9 cellular contexts compared by ENCODE assay signal in the genomic region with DNA sequence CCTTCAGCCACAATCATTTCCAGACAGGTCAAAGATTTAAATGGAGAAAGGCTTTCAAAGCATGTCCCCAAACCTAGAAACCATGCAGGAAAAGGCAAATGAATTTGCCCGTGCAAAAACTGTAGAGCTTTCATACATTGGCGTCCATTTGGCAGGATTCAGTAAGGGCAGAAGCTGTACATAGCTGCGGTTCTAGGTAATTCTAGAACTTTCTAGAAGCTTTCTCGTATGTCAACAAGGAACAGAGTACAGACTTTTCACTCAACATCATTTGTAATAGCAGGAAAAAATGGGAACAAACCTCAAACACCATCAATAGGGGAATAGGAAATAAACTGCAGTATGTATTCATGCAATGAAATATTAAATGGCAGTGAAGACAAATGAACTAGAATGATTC. TPM values are rescaled to one million over a fixed set of nuclear protein-coding genes. Genes with fewer than 3 reads are reported as not detected.
A peak's percentile ranks its signal among the peaks of the same experiment; 100 is the strongest.
DNase-seq lines count a peak whose midpoint lies in the region; ATAC-seq and TF ChIP-seq lines count a peak whose summit lies in the region.
"Had no signal": no experiment of that assay in that cellular context is flagged by ENCODE, and none has a peak within 500 bp of the region (broad histone marks: within the 10 kb centered on the region; RNA-seq: fewer than 3 reads in every experiment).

No MANE protein-coding gene starts in this region.

- peak overlapping the region; percentile 98; the same call in 1 of the 2 replicates for H3K4me2 ChIP-seq in BLaER1

- intact Hi-C loops in CD8-positive, alpha-beta T cell (cut with DNase I, micrococcal nuclease): no loop called here
- intact Hi-C loops in naive thymus-derived CD4-positive, alpha-beta T cell (cut with micrococcal nuclease): no loop called here

- POLR2A ChIA-PET in CD8-positive, alpha-beta T cell (lab: Charles Lee): interaction anchor here (0.9 to 2.9 kb wide), 5 partner anchors 10 to 91 kb away, joined by 3 to 12 read pairs (median 4); a partner anchor contains a TSS
- POLR2A ChIA-PET in naive thymus-derived CD4-positive, alpha-beta T cell (lab: Charles Lee): interaction anchor here (0.7 to 3.8 kb wide), 6 partner anchors 10 to 91 kb away, joined by 3 to 39 read pairs (median 14); a partner anchor contains a TSS

- DNase-seq in CD8-positive, alpha-beta T cell: no peak
- no peak for DNase-seq in naive thymus-derived CD4-positive, alpha-beta T cell
- no peak for DNase-seq in islet precursor cell
- no peak for DNase-seq in NCI-H1694 (lab: John Stamatoyannopoulos, UW)
- no peak for DNase-seq in cerebellar cortex (ENCODE audit: low spot score)
- DNase-seq: foreskin keratinocyte had no signal

- no peaks in the 10 kb centered on the region for H3K27me3 Mint-ChIP-seq in CD8-positive, alpha-beta T cell (ENCODE audit: low read depth)
- H3K27me3 Mint-ChIP-seq in activated naive CD8-positive, alpha-beta T cell: no peaks in the 10 kb centered on the region
- H3K27me3 Mint-ChIP-seq in naive thymus-derived CD4-positive, alpha-beta T cell: no peaks in the 10 kb centered on the region

- CTCF ChIA-PET in CD8-positive, alpha-beta T cell (lab: Charles Lee): interaction anchor here (0.7 to 2.2 kb wide), 7 partner anchors 8 to 24 kb away, joined by 3 to 8 read pairs (median 3); no protein-coding TSS in a partner anchor
- CTCF ChIA-PET in naive thymus-derived CD4-positive, alpha-beta T cell (lab: Charles Lee): interaction anchor here (0.9 to 6.3 kb wide), 4 partner anchors 10 to 90 kb away, joined by 3 to 53 read pairs (median 6); no protein-coding TSS in a partner anchor

- ATAC-seq in CD8-positive, alpha-beta T cell: no peak
- no peak for ATAC-seq in naive thymus-derived CD4-positive, alpha-beta T cell

- H4K20me1 ChIP-seq in BLaER1: no peaks in the 10 kb centered on the region

- TF ChIP-seq CTCF in CD8-positive, alpha-beta T cell (IDR thresholded peaks at IDR 0.05): no peak

- H3K27me3 ChIP-seq in BLaER1: no peaks in the 10 kb centered on the region
- H3K27me3 ChIP-seq in CD8-positive, alpha-beta T cell (ENCODE audit: insufficient read depth, low read length): no peaks in the 10 kb centered on the region
- no peaks in the 10 kb centered on the region for H3K27me3 ChIP-seq in naive thymus-derived CD4-positive, alpha-beta T cell (ENCODE audit: control insufficient read depth in 2 of 2, insufficient read depth in 2 of 2, low read length in 2 of 2)
- H3K27me3 ChIP-seq: foreskin keratinocyte had no signal

- H3K9ac ChIP-seq in BLaER1: no peak overlapping the region

- no peaks in the 10 kb centered on the region for H3K9me3 Mint-ChIP-seq in CD8-positive, alpha-beta T cell
- no peaks in the 10 kb centered on the region for H3K9me3 Mint-ChIP-seq in activated naive CD8-positive, alpha-beta T cell (ENCODE audit: low read depth)
- H3K9me3 Mint-ChIP-seq in naive thymus-derived CD4-positive, alpha-beta T cell: no peaks in the 10 kb centered on the region

- no peaks in the 10 kb centered on the region for H3K36me3 ChIP-seq in BLaER1
- no peaks in the 10 kb centered on the region for H3K36me3 ChIP-seq in CD8-positive, alpha-beta T cell (ENCODE audit: insufficient read depth, low read length)
- no peaks in the 10 kb centered on the region for H3K36me3 ChIP-seq in naive thymus-derived CD4-positive, alpha-beta T cell (ENCODE audit: control insufficient read depth in 2 of 3, insufficient read depth in 3 of 3, low read length in 3 of 3)

- H3K4me1 Mint-ChIP-seq in CD8-positive, alpha-beta T cell (ENCODE audit: low read depth): peaks cover 92% of the 10 kb centered on the region
- peaks cover 94% of the 10 kb centered on the region for H3K4me1 Mint-ChIP-seq in activated naive CD8-positive, alpha-beta T cell (ENCODE audit: low read depth)
- peaks cover 77 to 99% (median 93%) of the 10 kb centered on the region in 7 donors for H3K4me1 Mint-ChIP-seq in naive thymus-derived CD4-positive, alpha-beta T cell

- H3K36me3 Mint-ChIP-seq in CD8-positive, alpha-beta T cell: peaks cover 4% of the 10 kb centered on the region
- H3K36me3 Mint-ChIP-seq in activated naive CD8-positive, alpha-beta T cell: peaks cover 5% of the 10 kb centered on the region
- H3K36me3 Mint-ChIP-seq in naive thymus-derived CD4-positive, alpha-beta T cell: peaks cover 0 to 32% (median 6%) of the 10 kb centered on the region in 5 donors

- H3K4me3 Mint-ChIP-seq in CD8-positive, alpha-beta T cell: peak overlapping the region; percentile 54
- peak overlapping the region; percentile 59 for H3K4me3 Mint-ChIP-seq in activated naive CD8-positive, alpha-beta T cell
- peak overlapping the region; percentile 13 to 99 (median 58) for H3K4me3 Mint-ChIP-seq in naive thymus-derived CD4-positive, alpha-beta T cell

- peak overlapping the region; percentile 84 for H3K27ac ChIP-seq in BLaER1
- H3K27ac ChIP-seq in CD8-positive, alpha-beta T cell (ENCODE audit: low read depth, low read length): no peak overlapping the region
- peak overlapping the region; percentile 90 for H3K27ac ChIP-seq in naive thymus-derived CD4-positive, alpha-beta T cell (ENCODE audit: low read depth, low read length)
- H3K27ac ChIP-seq: foreskin keratinocyte, SK-N-MC had no signal

- no peaks in the 10 kb centered on the region for H3K9me3 ChIP-seq in BLaER1
- no peaks in the 10 kb centered on the region for H3K9me3 ChIP-seq in CD8-positive, alpha-beta T cell (ENCODE audit: low read length)
- H3K9me3 ChIP-seq in naive thymus-derived CD4-positive, alpha-beta T cell (ENCODE audit: control insufficient read depth in 2 of 3, low read length in 3 of 3): no peaks in the 10 kb centered on the region

- peaks cover 98% of the 10 kb centered on the region for H3K4me1 ChIP-seq in BLaER1
- peaks cover 97% of the 10 kb centered on the region for H3K4me1 ChIP-seq in CD8-positive, alpha-beta T cell (ENCODE audit: insufficient read depth, low read length)
- H3K4me1 ChIP-seq in naive thymus-derived CD4-positive, alpha-beta T cell (ENCODE audit: control insufficient read depth in 2 of 2, insufficient read depth in 2 of 2, low read length in 2 of 2): peaks cover 92 to 94% of the 10 kb centered on the region in 2 donors

- no peak overlapping the region for H3K4me3 ChIP-seq in BLaER1
- no peak overlapping the region for H3K4me3 ChIP-seq in CD8-positive, alpha-beta T cell (ENCODE audit: low read depth, low read length)
- H3K4me3 ChIP-seq in naive thymus-derived CD4-positive, alpha-beta T cell (ENCODE audit: low read length): no peak overlapping the region
- H3K4me3 ChIP-seq: SK-N-MC had no signal

- peak overlapping the region; percentile 100 for H3K27ac Mint-ChIP-seq in CD8-positive, alpha-beta T cell
- H3K27ac Mint-ChIP-seq in activated naive CD8-positive, alpha-beta T cell: peak overlapping the region; percentile 68
- peak overlapping the region; percentile 94 to 100 (median 99) for H3K27ac Mint-ChIP-seq in naive thymus-derived CD4-positive, alpha-beta T cell

RNA-seq across cellular contexts. Expression of a gene that starts 11.1 kb away (rescaled TPM):
- total RNA-seq in CD8-positive, alpha-beta T cell: 10 to 100 TPM; 43.2 to 45.1 TPM
- 10 to 100 TPM; 27.0 to 53.1 (median 33.7) TPM for total RNA-seq in naive thymus-derived CD4-positive, alpha-beta T cell
- polyA plus RNA-seq in naive thymus-derived CD4-positive, alpha-beta T cell: 10 to 100 TPM; 34.2 to 51.4 TPM
